1 cellular context compared by ENCODE assay signal in genomic region chr3:135260025-135260424, GRCh38.
TF ChIP-seq lines count a peak whose summit lies in the region.

No MANE protein-coding gene starts in this region.

TF ChIP-seq in WTC11, 78 proteins besides CTCF, POLR2A, EP300 and RAD21 (continued from another document):
- TF ChIP-seq, protein P1, sequence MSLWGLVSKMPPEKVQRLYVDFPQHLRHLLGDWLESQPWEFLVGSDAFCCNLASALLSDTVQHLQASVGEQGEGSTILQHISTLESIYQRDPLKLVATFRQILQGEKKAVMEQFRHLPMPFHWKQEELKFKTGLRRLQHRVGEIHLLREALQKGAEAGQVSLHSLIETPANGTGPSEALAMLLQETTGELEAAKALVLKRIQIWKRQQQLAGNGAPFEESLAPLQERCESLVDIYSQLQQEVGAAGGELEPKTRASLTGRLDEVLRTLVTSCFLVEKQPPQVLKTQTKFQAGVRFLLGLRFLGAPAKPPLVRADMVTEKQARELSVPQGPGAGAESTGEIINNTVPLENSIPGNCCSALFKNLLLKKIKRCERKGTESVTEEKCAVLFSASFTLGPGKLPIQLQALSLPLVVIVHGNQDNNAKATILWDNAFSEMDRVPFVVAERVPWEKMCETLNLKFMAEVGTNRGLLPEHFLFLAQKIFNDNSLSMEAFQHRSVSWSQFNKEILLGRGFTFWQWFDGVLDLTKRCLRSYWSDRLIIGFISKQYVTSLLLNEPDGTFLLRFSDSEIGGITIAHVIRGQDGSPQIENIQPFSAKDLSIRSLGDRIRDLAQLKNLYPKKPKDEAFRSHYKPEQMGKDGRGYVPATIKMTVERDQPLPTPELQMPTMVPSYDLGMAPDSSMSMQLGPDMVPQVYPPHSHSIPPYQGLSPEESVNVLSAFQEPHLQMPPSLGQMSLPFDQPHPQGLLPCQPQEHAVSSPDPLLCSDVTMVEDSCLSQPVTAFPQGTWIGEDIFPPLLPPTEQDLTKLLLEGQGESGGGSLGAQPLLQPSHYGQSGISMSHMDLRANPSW (CRISPR knock-in tag; conservative IDR thresholded peaks at IDR 0.05; ENCODE audit: low read depth): no peak
- no peak for TF ChIP-seq ZNF121 (CRISPR knock-in tag; IDR thresholded peaks at IDR 0.05)
- TF ChIP-seq, protein P2, sequence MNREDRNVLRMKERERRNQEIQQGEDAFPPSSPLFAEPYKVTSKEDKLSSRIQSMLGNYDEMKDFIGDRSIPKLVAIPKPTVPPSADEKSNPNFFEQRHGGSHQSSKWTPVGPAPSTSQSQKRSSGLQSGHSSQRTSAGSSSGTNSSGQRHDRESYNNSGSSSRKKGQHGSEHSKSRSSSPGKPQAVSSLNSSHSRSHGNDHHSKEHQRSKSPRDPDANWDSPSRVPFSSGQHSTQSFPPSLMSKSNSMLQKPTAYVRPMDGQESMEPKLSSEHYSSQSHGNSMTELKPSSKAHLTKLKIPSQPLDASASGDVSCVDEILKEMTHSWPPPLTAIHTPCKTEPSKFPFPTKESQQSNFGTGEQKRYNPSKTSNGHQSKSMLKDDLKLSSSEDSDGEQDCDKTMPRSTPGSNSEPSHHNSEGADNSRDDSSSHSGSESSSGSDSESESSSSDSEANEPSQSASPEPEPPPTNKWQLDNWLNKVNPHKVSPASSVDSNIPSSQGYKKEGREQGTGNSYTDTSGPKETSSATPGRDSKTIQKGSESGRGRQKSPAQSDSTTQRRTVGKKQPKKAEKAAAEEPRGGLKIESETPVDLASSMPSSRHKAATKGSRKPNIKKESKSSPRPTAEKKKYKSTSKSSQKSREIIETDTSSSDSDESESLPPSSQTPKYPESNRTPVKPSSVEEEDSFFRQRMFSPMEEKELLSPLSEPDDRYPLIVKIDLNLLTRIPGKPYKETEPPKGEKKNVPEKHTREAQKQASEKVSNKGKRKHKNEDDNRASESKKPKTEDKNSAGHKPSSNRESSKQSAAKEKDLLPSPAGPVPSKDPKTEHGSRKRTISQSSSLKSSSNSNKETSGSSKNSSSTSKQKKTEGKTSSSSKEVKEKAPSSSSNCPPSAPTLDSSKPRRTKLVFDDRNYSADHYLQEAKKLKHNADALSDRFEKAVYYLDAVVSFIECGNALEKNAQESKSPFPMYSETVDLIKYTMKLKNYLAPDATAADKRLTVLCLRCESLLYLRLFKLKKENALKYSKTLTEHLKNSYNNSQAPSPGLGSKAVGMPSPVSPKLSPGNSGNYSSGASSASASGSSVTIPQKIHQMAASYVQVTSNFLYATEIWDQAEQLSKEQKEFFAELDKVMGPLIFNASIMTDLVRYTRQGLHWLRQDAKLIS (CRISPR knock-in tag; IDR thresholded peaks at IDR 0.05; ENCODE audit: borderline replicate concordance): no peak
- TF ChIP-seq ZNF416 (CRISPR knock-in tag; IDR thresholded peaks at IDR 0.05): no peak
- no peak for TF ChIP-seq RORB (CRISPR knock-in tag; IDR thresholded peaks at IDR 0.05)
- no peak for TF ChIP-seq FOXK1 (CRISPR knock-in tag; IDR thresholded peaks at IDR 0.05)
- no peak for TF ChIP-seq TEAD4 (CRISPR knock-in tag; IDR thresholded peaks at IDR 0.05)
